14 cellular contexts compared by ENCODE assay signal in the genomic region with DNA sequence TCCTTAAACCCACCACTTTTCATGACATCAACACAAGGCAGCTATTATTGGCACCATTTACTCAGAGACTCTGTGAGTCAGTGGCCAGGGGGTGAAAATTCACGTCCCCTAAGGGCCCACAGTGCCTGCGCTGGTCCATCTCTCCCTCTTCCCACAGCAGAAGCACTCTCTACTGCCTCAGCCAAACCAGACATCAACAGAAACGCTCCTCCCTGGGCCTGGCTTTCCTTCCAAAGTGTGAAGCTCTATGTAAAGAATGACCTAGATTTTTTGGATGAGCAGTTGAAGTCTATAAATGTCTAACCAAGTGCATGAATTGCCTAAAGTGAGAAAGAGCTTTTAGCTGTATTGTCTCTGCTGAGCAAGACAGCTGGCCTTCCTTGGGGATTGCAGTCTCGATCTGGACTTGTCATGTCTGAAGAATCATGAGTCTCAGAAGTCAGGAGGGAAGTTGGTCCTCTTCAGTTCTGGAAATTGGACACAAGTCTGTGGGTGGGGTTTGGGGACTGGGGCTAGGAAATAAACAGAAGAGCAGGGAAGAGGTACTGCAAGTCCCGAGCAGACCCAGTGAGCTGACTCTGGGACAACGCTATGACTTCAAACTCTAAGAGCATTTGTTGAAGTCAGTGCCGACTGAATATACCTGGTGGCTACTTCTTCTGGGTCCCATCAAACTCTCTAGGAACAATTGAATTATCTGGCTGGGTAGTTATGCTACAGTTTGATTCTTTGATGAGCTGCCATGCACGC. TPM values are rescaled to one million over a fixed set of nuclear protein-coding genes. Genes with fewer than 3 reads are reported as not detected.
DNase-seq lines count a peak whose midpoint lies in the region; ATAC-seq, FAIRE-seq and TF ChIP-seq lines count a peak whose summit lies in the region.
"Had no signal": no experiment of that assay in that cellular context is flagged by ENCODE, and none has a peak within 500 bp of the region (broad histone marks: within the 10 kb centered on the region; RNA-seq: fewer than 3 reads in every experiment).

No MANE protein-coding gene starts in this region.

- peak overlapping the region; percentile 20 for H3K4me3 Mint-ChIP-seq in CD8-positive, alpha-beta T cell
- H3K4me3 Mint-ChIP-seq in effector memory CD8-positive, alpha-beta T cell = peak overlapping the region; percentile 33 to 56
- H3K4me3 Mint-ChIP-seq in natural killer cell treated with Interleukin-12 subunit alpha and Interleukin-12 subunit beta and Interleukin-15 and Interleukin-18, amount 100 ng/mL, for 72 hours = peak overlapping the region; percentile 39

- peaks cover 98% of the 10 kb centered on the region for H3K4me1 Mint-ChIP-seq in CD8-positive, alpha-beta T cell (ENCODE audit: low read depth)
- peaks cover 72 to 94% of the 10 kb centered on the region in 2 donors for H3K4me1 Mint-ChIP-seq in effector memory CD8-positive, alpha-beta T cell (ENCODE audit: low read depth in 2 of 2)
- H3K4me1 Mint-ChIP-seq in natural killer cell treated with Interleukin-12 subunit alpha and Interleukin-12 subunit beta and Interleukin-15 and Interleukin-18, amount 100 ng/mL, for 72 hours (ENCODE audit: low read depth in 2 of 2) = peaks cover 84 to 93% of the 10 kb centered on the region in 2 donors

- TF ChIP-seq EP300 in HepG2 (IDR thresholded peaks at IDR 0.05; ENCODE audit: low read depth in 2 of 2, low read length in 2 of 2) = no peak
- no peak for TF ChIP-seq EP300 in HepG2 (CRISPR knock-in tag; IDR thresholded peaks at IDR 0.05; ENCODE audit: borderline replicate concordance)

- H3K27me3 Mint-ChIP-seq in CD8-positive, alpha-beta T cell (ENCODE audit: low read depth) = no peaks in the 10 kb centered on the region
- H3K27me3 Mint-ChIP-seq in effector memory CD8-positive, alpha-beta T cell = no peaks in the 10 kb centered on the region
- H3K27me3 Mint-ChIP-seq in natural killer cell treated with Interleukin-12 subunit alpha and Interleukin-12 subunit beta and Interleukin-15 and Interleukin-18, amount 100 ng/mL, for 72 hours = no peaks in the 10 kb centered on the region

- TF ChIP-seq POLR2A in HepG2 (IDR thresholded peaks at IDR 0.05; ENCODE audit: insufficient read depth in 1 of 2, low read depth in 2 of 2, low read length in 2 of 2) = no peak

- 86% methylated on average over 8 of the region's 8 CpGs for WGBS in hepatocyte (ENCODE audit: low lambda C conversion rate, missing lambda C conversion rate)
- 14% methylated on average over 8 of the region's 8 CpGs for WGBS in HepG2 (ENCODE audit: low lambda C conversion rate)

- no peak for TF ChIP-seq CTCF in CD8-positive, alpha-beta T cell (IDR thresholded peaks at IDR 0.05)
- TF ChIP-seq CTCF in hepatocyte (IDR thresholded peaks at IDR 0.05; ENCODE audit: poor library complexity) (no peak), HepG2 (CRISPR knock-in tag; IDR thresholded peaks at IDR 0.05) (no peak)

- intact Hi-C loops in CD8-positive, alpha-beta T cell (cut with DNase I, micrococcal nuclease) = loop anchor here in 1 of 2 experiments (5.0 kb wide), 1 partner anchor 48 kb away; no protein-coding TSS in a partner anchor
- intact Hi-C loops in HepG2 (cut with micrococcal nuclease; ENCODE audit: unreplicated experiment) = no loop called here

- H3K36me3 Mint-ChIP-seq in CD8-positive, alpha-beta T cell = peaks cover 85% of the 10 kb centered on the region
- peaks cover 33% of the 10 kb centered on the region for H3K36me3 Mint-ChIP-seq in effector memory CD8-positive, alpha-beta T cell (ENCODE audit: insufficient read depth)
- peaks cover 44% of the 10 kb centered on the region for H3K36me3 Mint-ChIP-seq in natural killer cell treated with Interleukin-12 subunit alpha and Interleukin-12 subunit beta and Interleukin-15 and Interleukin-18, amount 100 ng/mL, for 72 hours

- H3K9me2 ChIP-seq in hepatocyte (replicated peaks; ENCODE audit: insufficient read depth) = no peaks in the 10 kb centered on the region

- POLR2A ChIA-PET in CD8-positive, alpha-beta T cell (lab: Charles Lee) = interaction anchor here (1.3 to 1.9 kb wide), 2 partner anchors 18 to 150 kb away, joined by 3 to 4 read pairs; no protein-coding TSS in a partner anchor
- POLR2A ChIA-PET in HepG2 (lab: Yijun Ruan, JAX) = no interaction called here

- no peak overlapping the region for H3K4me2 ChIP-seq in hepatocyte
- no peak overlapping the region for H3K4me2 ChIP-seq in HepG2 (ENCODE audit: low read depth, low read length)

- in situ Hi-C loops in HepG2 (cut with HindIII; ENCODE audit: extremely low pct_ligation_motif_present, low pct_unique_long_range_greater_than_20kb) = no loop called here

- H3K4me3 ChIP-seq in CD8-positive, alpha-beta T cell (ENCODE audit: low read depth, low read length) = no peak overlapping the region
- H3K4me3 ChIP-seq in hepatocyte (no peak overlapping the region), HepG2 (replicated peaks in 1 of 3; ENCODE audit: insufficient read depth in 1 of 3, low read depth in 2 of 3, low read length in 3 of 3) (no peak overlapping the region)
- H3K4me3 ChIP-seq: left lung had no signal

- CTCF ChIA-PET in CD8-positive, alpha-beta T cell (lab: Charles Lee) = interaction anchor here (0.9 to 5.7 kb wide), 7 partner anchors 12 to 164 kb away, joined by 3 to 36 read pairs (median 5); a partner anchor contains a TSS
- CTCF ChIA-PET in HepG2 (lab: Yijun Ruan, JAX; ENCODE audit: low intra/inter-chr PET ratio, low total read pairs) = no interaction called here

- peaks cover 15% of the 10 kb centered on the region for H3K36me3 ChIP-seq in CD8-positive, alpha-beta T cell (ENCODE audit: insufficient read depth, low read length)
- H3K36me3 ChIP-seq in hepatocyte (replicated peaks; ENCODE audit: insufficient read depth, low read depth) (no peaks in the 10 kb centered on the region), HepG2 (replicated peaks in 1 of 2; ENCODE audit: control insufficient read depth in 1 of 2, insufficient read depth in 2 of 2, low read length in 2 of 2) (no peaks in the 10 kb centered on the region)
- H3K36me3 ChIP-seq: left lung had no signal

- no peaks in the 10 kb centered on the region for H3K9me3 ChIP-seq in CD8-positive, alpha-beta T cell (ENCODE audit: low read length)
- H3K9me3 ChIP-seq in hepatocyte (ENCODE audit: low read depth) = no peaks in the 10 kb centered on the region
- no peaks in the 10 kb centered on the region for H3K9me3 ChIP-seq in HepG2 (ENCODE audit: low read length)
- H3K9me3 ChIP-seq: left lung had no signal

- no peak overlapping the region for H2AFZ ChIP-seq in hepatocyte
- no peak overlapping the region for H2AFZ ChIP-seq in HepG2 (ENCODE audit: low read length)

- H3K27me3 ChIP-seq in CD8-positive, alpha-beta T cell (ENCODE audit: insufficient read depth, low read length) = no peaks in the 10 kb centered on the region
- H3K27me3 ChIP-seq in hepatocyte = no peaks in the 10 kb centered on the region
- peaks cover 0 to 1% of the 10 kb centered on the region in 2 experiments; a peak in 1 of 5 replicates for H3K27me3 ChIP-seq in HepG2 (ENCODE audit: control insufficient read depth in 1 of 2, insufficient read depth in 2 of 2, low read length in 2 of 2)
- H3K27me3 ChIP-seq: left lung had no signal

- peaks cover 95% of the 10 kb centered on the region for H3K4me1 ChIP-seq in CD8-positive, alpha-beta T cell (ENCODE audit: insufficient read depth, low read length)
- H3K4me1 ChIP-seq in hepatocyte (ENCODE audit: insufficient read depth) = no peaks in the 10 kb centered on the region
- H3K4me1 ChIP-seq in HepG2 (ENCODE audit: insufficient read depth, low read length) = no peaks in the 10 kb centered on the region
- H3K4me1 ChIP-seq: left lung had no signal

- no peaks in the 10 kb centered on the region for H3K9me3 Mint-ChIP-seq in CD8-positive, alpha-beta T cell
- no peaks in the 10 kb centered on the region for H3K9me3 Mint-ChIP-seq in effector memory CD8-positive, alpha-beta T cell
- H3K9me3 Mint-ChIP-seq in natural killer cell treated with Interleukin-12 subunit alpha and Interleukin-12 subunit beta and Interleukin-15 and Interleukin-18, amount 100 ng/mL, for 72 hours = no peaks in the 10 kb centered on the region

- no TSS peak for BruUV-seq in HepG2 (replicated peaks; lab: Mats Ljungman, UMichigan)

- ATAC-seq in CD8-positive, alpha-beta T cell = no peak
- ATAC-seq in effector memory CD8-positive, alpha-beta T cell (replicated peaks) = no peak
- no peak for ATAC-seq in natural killer cell treated with Interleukin-12 subunit alpha and Interleukin-12 subunit beta and Interleukin-15 and Interleukin-18, amount 100 ng/mL, for 72 hours
- no peak for ATAC-seq in HepG2
- ATAC-seq: left lung had no signal

- H4K20me1 ChIP-seq in hepatocyte (ENCODE audit: insufficient read depth, poor library complexity, severe bottlenecking) (no peaks in the 10 kb centered on the region), HepG2 (ENCODE audit: insufficient read depth, low read length) (no peaks in the 10 kb centered on the region)

- no peak for TF ChIP-seq RAD21 in HepG2 (CRISPR knock-in tag; IDR thresholded peaks at IDR 0.05)

- no peak for DNase-seq in CD8-positive, alpha-beta T cell
- DNase-seq in RPMI7951 (ENCODE audit: low read depth) (peak; percentile 17), 8988T (no peak), hepatocyte (ENCODE audit: low spot score) (no peak), SKM-1 (lab: John Stamatoyannopoulos, UW; ENCODE audit: unreplicated experiment) (no peak), HepG2 (ENCODE audit: low spot score) (no peak)
- DNase-seq in effector memory CD8-positive, alpha-beta T cell = no peak
- no peak for DNase-seq in natural killer cell treated with Interleukin-12 subunit alpha and Interleukin-12 subunit beta and Interleukin-15 and Interleukin-18, amount 100 ng/mL, for 72 hours (ENCODE audit: low spot score)
- DNase-seq: COR-L47; cortex of kidney; foreskin melanocyte; left lung; NCI-H345; stimulated activated CD4-positive, alpha-beta T cell treated with anti-CD3 and anti-CD28 coated beads, Interleukin-4, amount 100 ng/mL, for 4 hours had no signal

- H3K9ac ChIP-seq in HepG2 (ENCODE audit: insufficient read depth, low read depth, low read length) = no peak overlapping the region

- H3K79me2 ChIP-seq in hepatocyte (no peaks in the 10 kb centered on the region), HepG2 (ENCODE audit: insufficient read depth, low read length) (no peaks in the 10 kb centered on the region)

- FAIRE-seq in HepG2 (lab: Jason Lieb, UNC) = no peak

- peak overlapping the region; percentile 89 for H3K27ac Mint-ChIP-seq in CD8-positive, alpha-beta T cell
- H3K27ac Mint-ChIP-seq in effector memory CD8-positive, alpha-beta T cell = peak overlapping the region; percentile 59 to 91
- H3K27ac Mint-ChIP-seq in natural killer cell treated with Interleukin-12 subunit alpha and Interleukin-12 subunit beta and Interleukin-15 and Interleukin-18, amount 100 ng/mL, for 72 hours = peak overlapping the region; percentile 62 to 90

- no peak overlapping the region for H3K27ac ChIP-seq in CD8-positive, alpha-beta T cell (ENCODE audit: low read depth, low read length)
- H3K27ac ChIP-seq in hepatocyte (no peak overlapping the region), HepG2 (ENCODE audit: extremely low read length, insufficient read depth, low read length) (no peak overlapping the region)
- H3K27ac ChIP-seq: left lung had no signal

RNA-seq across cellular contexts. Expression of a gene that starts 29.0 kb away (rescaled TPM):
- 10 to 100 TPM; 58.2 to 65.2 TPM for total RNA-seq in CD8-positive, alpha-beta T cell
- 0.12 and 0.20 TPM in 2 replicates for total RNA-seq in RPMI7951 (2014; rRNA removed; shearing (Covaris generic))
- 100 to 1,000 TPM; 154 to 241 TPM for total RNA-seq in natural killer cell treated with Interleukin-12 subunit alpha and Interleukin-12 subunit beta and Interleukin-15 and Interleukin-18, amount 100 ng/mL, for 72 hours
- total RNA-seq in hepatocyte (0.53 and 2.4 TPM in 2 replicates), HepG2 (2016; rRNA removed; fragmentation: Illumina TruSeq; extraction: Trizol) (0.07 TPM in 1 of 2 replicates, not detected in the other)
- polyA plus RNA-seq in hepatocyte (0.41 and 1.3 TPM in 2 replicates), HepG2 (2011; rRNA removed) (not detected in 2 replicates)
- not detected in 2 replicates for total RNA-seq in HepG2 (2016; cell fraction: cytosol; rRNA removed; fragmentation: Illumina TruSeq; extraction: Trizol; ENCODE audit: low read depth)
- 0.06 TPM in 1 of 2 replicates, not detected in the other for total RNA-seq in HepG2 (2016; cell fraction: insoluble cytoplasmic fraction; rRNA removed; fragmentation: Illumina TruSeq; extraction: Trizol)
- 0.03 TPM in 1 of 2 replicates, not detected in the other for total RNA-seq in HepG2 (2016; cell fraction: membrane; rRNA removed; fragmentation: Illumina TruSeq; extraction: Trizol)
- total RNA-seq in HepG2 (2016; cell fraction: nucleus; rRNA removed; fragmentation: Illumina TruSeq; extraction: Trizol) = 0.25 TPM in 1 of 2 replicates, not detected in the other
- 0.03 TPM in 2 replicates for polyA plus RNA-seq in HepG2 (2011; cell fraction: cytosol; rRNA removed)
- 0.10 and 0.12 TPM in 2 replicates for polyA plus RNA-seq in HepG2 (2011; cell fraction: nucleus; rRNA removed)
- 0.03 and 0.11 TPM in 2 replicates for polyA plus RNA-seq in HepG2 (2012)
- not detected in 2 replicates for polyA plus RNA-seq in HepG2 (2016; cell fraction: cytosol; fragmentation: Illumina TruSeq; extraction: Trizol; ENCODE audit: low read depth)
- 0.04 TPM in 1 of 2 replicates, not detected in the other for polyA plus RNA-seq in HepG2 (2016; cell fraction: insoluble cytoplasmic fraction; fragmentation: Illumina TruSeq; extraction: Trizol; ENCODE audit: low read depth)
- not detected in 2 replicates for polyA plus RNA-seq in HepG2 (2016; cell fraction: membrane; fragmentation: Illumina TruSeq; extraction: Trizol; ENCODE audit: low read depth)
- not detected in 2 replicates for polyA plus RNA-seq in HepG2 (2016; cell fraction: nucleus; fragmentation: Illumina TruSeq; extraction: Trizol; ENCODE audit: insufficient read depth, low read depth)
- 0.08 and 0.40 TPM in 2 replicates for polyA minus RNA-seq in HepG2 (2011; rRNA and poly(A)+ RNA removed; ENCODE audit: low replicate concordance)
- polyA minus RNA-seq in HepG2 (2011; cell fraction: cytosol; rRNA and poly(A)+ RNA removed) = not detected in 2 replicates
- 0.13 TPM in 1 of 2 replicates, not detected in the other for polyA minus RNA-seq in HepG2 (2011; cell fraction: nucleus; rRNA and poly(A)+ RNA removed)

Comparison
In these comparisons a context has a peak if more than half of its experiments do, and no peak if none do; other contexts are left out.
1. RNA of a gene that starts 29.0 kb away (total RNA-seq): 154 to 241 TPM in natural killer cell treated with Interleukin-12 subunit alpha and Interleukin-12 subunit beta and Interleukin-15 and Interleukin-18, amount 100 ng/mL, for 72 hours and 58.2 to 65.2 TPM in CD8-positive, alpha-beta T cell; 0.53 to 2.4 TPM in hepatocyte, 0.12 to 0.20 TPM in RPMI7951 and 0.03 to 0.25 TPM in HepG2; every median in the first group is over 10 times any median in the second.
2. Peak in every context shown above with its lines, with median percentiles within 50 percentile points of each other: H3K27ac Mint-ChIP-seq and H3K4me3 Mint-ChIP-seq.